ENCODE assay signal across 1 cellular context in the genomic region with DNA sequence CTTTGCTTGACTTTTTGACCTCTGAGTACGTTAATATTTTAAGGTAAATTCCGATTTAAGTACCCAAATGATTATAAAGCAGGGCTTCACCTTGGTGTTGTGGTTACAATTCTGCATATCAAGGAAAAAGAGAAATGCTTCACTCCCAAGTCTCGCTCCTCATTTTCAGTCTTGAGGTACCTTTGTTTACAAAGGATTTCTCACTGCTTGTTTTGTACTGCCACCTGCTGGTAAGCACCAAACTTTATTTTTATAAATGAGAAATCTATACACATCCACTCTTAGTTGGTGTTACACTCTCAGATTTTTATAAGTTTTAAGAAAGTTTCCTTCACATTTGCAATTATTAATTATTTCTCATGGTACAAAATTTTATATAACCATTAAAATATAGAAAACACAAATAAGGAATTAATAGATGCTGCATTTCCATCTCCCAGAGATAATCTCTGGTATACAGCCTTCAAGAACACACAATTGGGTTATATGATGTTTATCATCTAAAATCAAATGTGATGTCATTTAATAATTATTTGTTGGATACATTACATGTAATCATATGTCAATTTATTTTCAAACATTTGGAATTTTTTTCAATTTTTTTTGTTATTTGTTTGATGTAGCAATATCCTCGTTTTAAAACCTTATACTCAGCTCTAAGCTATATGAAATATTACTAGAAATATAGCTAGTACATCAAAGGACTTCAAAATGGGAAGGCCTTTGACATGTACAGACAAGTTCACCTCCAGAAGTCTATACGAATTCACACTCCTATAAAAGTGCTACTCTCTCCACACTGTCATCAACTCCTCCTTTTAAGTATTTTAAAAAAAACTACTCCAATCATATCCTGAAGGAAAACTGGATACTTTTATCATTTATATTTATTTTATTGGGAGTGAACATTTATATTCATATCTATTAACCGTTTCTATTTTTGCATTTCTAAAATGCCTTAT.
TF ChIP-seq lines count a peak whose summit lies in the region.

No MANE protein-coding gene starts in this region.

TF ChIP-seq in HepG2, 621 proteins besides CTCF, POLR2A, EP300 and RAD21 (continued from another document):
- 0 out of 2 replicates have a peak, but pooled peaks have one; percentile 29 for TF ChIP-seq ARID3A (IDR thresholded peaks at IDR 0.05; ENCODE audit: low read depth, low read length)
- TF ChIP-seq, protein P1, sequence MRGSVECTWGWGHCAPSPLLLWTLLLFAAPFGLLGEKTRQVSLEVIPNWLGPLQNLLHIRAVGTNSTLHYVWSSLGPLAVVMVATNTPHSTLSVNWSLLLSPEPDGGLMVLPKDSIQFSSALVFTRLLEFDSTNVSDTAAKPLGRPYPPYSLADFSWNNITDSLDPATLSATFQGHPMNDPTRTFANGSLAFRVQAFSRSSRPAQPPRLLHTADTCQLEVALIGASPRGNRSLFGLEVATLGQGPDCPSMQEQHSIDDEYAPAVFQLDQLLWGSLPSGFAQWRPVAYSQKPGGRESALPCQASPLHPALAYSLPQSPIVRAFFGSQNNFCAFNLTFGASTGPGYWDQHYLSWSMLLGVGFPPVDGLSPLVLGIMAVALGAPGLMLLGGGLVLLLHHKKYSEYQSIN (CRISPR knock-in tag; IDR thresholded peaks at IDR 0.05; ENCODE audit: borderline replicate concordance) = no peak
- TF ChIP-seq, protein P2, sequence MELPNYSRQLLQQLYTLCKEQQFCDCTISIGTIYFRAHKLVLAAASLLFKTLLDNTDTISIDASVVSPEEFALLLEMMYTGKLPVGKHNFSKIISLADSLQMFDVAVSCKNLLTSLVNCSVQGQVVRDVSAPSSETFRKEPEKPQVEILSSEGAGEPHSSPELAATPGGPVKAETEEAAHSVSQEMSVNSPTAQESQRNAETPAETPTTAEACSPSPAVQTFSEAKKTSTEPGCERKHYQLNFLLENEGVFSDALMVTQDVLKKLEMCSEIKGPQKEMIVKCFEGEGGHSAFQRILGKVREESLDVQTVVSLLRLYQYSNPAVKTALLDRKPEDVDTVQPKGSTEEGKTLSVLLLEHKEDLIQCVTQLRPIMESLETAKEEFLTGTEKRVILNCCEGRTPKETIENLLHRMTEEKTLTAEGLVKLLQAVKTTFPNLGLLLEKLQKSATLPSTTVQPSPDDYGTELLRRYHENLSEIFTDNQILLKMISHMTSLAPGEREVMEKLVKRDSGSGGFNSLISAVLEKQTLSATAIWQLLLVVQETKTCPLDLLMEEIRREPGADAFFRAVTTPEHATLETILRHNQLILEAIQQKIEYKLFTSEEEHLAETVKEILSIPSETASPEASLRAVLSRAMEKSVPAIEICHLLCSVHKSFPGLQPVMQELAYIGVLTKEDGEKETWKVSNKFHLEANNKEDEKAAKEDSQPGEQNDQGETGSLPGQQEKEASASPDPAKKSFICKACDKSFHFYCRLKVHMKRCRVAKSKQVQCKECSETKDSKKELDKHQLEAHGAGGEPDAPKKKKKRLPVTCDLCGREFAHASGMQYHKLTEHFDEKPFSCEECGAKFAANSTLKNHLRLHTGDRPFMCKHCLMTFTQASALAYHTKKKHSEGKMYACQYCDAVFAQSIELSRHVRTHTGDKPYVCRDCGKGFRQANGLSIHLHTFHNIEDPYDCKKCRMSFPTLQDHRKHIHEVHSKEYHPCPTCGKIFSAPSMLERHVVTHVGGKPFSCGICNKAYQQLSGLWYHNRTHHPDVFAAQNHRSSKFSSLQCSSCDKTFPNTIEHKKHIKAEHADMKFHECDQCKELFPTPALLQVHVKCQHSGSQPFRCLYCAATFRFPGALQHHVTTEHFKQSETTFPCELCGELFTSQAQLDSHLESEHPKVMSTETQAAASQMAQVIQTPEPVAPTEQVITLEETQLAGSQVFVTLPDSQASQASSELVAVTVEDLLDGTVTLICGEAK (IDR thresholded peaks at IDR 0.05) = no peak
- TF ChIP-seq, protein P2 (CRISPR knock-in tag; IDR thresholded peaks at IDR 0.05) = no peak
